Comparison of ENCODE assay signal across 9 cellular contexts in genomic region chr21:45543710-45544448, GRCh38. TPM values are rescaled to one million over a fixed set of nuclear protein-coding genes. Genes with fewer than 3 reads are reported as not detected.
A peak's percentile ranks its signal among the peaks of the same experiment; 100 is the strongest.
DNase-seq lines count a peak whose midpoint lies in the region; FAIRE-seq and TF ChIP-seq lines count a peak whose summit lies in the region.
"Had no signal": no experiment of that assay in that cellular context is flagged by ENCODE, and none has a peak within 500 bp of the region (broad histone marks: within the 10 kb centered on the region; RNA-seq: fewer than 3 reads in every experiment).

No MANE protein-coding gene starts in this region.

- no peak for FAIRE-seq in kidney (lab: Jason Lieb, UNC)
- FAIRE-seq: RCC 7860 had no signal

- peak overlapping the region; percentile 71 for H3K27ac Mint-ChIP-seq in activated T-helper 1 cell treated with anti-CD3 and anti-CD28 coated beads, Interleukin-12 subunit alpha, Interleukin-12 subunit beta, Interleukin-2, Interleukin-4 antibody, amounts not matched to agents 30 ng/mL and 10 ng/mL and 1 ng/mL, durations not matched to agents 14 hours and 24 hours and 36 hours

- no peak for TF ChIP-seq POLR2A in stomach (IDR thresholded peaks at IDR 0.05)

- no peak overlapping the region for H3K27ac ChIP-seq in kidney (ENCODE audit: low read depth in 2 of 2, low read length in 2 of 2)
- H3K27ac ChIP-seq in stomach, result peak overlapping the region; percentile 4 to 87 (median 85)

- H3K4me1 Mint-ChIP-seq in activated T-helper 1 cell treated with anti-CD3 and anti-CD28 coated beads, Interleukin-12 subunit alpha, Interleukin-12 subunit beta, Interleukin-2, Interleukin-4 antibody, amounts not matched to agents 30 ng/mL and 10 ng/mL and 1 ng/mL, durations not matched to agents 14 hours and 24 hours and 36 hours (ENCODE audit: low read depth), result peaks cover 15% of the 10 kb centered on the region

- peaks cover 0 to 7% of the 10 kb centered on the region in 2 donors for H3K4me1 ChIP-seq in kidney (ENCODE audit: control insufficient read depth in 1 of 2, insufficient read depth in 1 of 2, low read depth in 1 of 2, low read length in 2 of 2)
- H3K4me1 ChIP-seq in stomach, result peaks cover 14 to 39% (median 30%) of the 10 kb centered on the region in 4 donors

- DNase-seq in activated CD4-positive, alpha-beta T cell treated with anti-CD3 and anti-CD28 coated beads for 1 hour, result peak; percentile 7
- DNase-seq in activated CD4-positive, alpha-beta T cell treated with anti-CD3 and anti-CD28 coated beads for 4 hours, result no peak
- no peak for DNase-seq in activated T-helper 1 cell treated with anti-CD3 and anti-CD28 coated beads, Interleukin-12 subunit alpha, Interleukin-12 subunit beta, Interleukin-2, Interleukin-4 antibody, amounts not matched to agents 30 ng/mL and 10 ng/mL and 1 ng/mL, durations not matched to agents 14 hours and 24 hours and 36 hours (ENCODE audit: low spot score)
- DNase-seq in kidney, result peak; percentile 81
- DNase-seq in stomach, result peak; percentile 25
- DNase-seq in NCI-H526 (lab: John Stamatoyannopoulos, UW), result no peak
- DNase-seq in MG63, result no peak
- DNase-seq in NCI-H146 (lab: John Stamatoyannopoulos, UW), result no peak

- intact Hi-C loops in activated T-helper 1 cell treated with anti-CD3 and anti-CD28 coated beads, Interleukin-12 subunit alpha, Interleukin-12 subunit beta, Interleukin-2, Interleukin-4 antibody, amounts not matched to agents 30 ng/mL and 10 ng/mL and 1 ng/mL, durations not matched to agents 14 hours and 24 hours and 36 hours (cut with micrococcal nuclease), result no loop called here
- intact Hi-C loops in kidney (cut with DNase I), result no loop called here
- intact Hi-C loops in stomach (cut with DNase I; ENCODE audit: low total_unique reads), result no loop called here

- H3K9me3 ChIP-seq in kidney (ENCODE audit: control insufficient read depth in 1 of 2, low read length in 2 of 2) (no peaks in the 10 kb centered on the region), stomach (no peaks in the 10 kb centered on the region), MG63 (no peaks in the 10 kb centered on the region)

- H3K9ac ChIP-seq in kidney (ENCODE audit: low read length in 2 of 2), result no peak overlapping the region

- H3K27me3 ChIP-seq in stomach (no peaks in the 10 kb centered on the region), MG63 (peaks cover 7% of the 10 kb centered on the region; the same call in 1 of the 2 replicates)

- no peaks in the 10 kb centered on the region for H3K27me3 Mint-ChIP-seq in activated T-helper 1 cell treated with anti-CD3 and anti-CD28 coated beads, Interleukin-12 subunit alpha, Interleukin-12 subunit beta, Interleukin-2, Interleukin-4 antibody, amounts not matched to agents 30 ng/mL and 10 ng/mL and 1 ng/mL, durations not matched to agents 14 hours and 24 hours and 36 hours (ENCODE audit: insufficient read depth)

- H3K4me3 Mint-ChIP-seq in activated T-helper 1 cell treated with anti-CD3 and anti-CD28 coated beads, Interleukin-12 subunit alpha, Interleukin-12 subunit beta, Interleukin-2, Interleukin-4 antibody, amounts not matched to agents 30 ng/mL and 10 ng/mL and 1 ng/mL, durations not matched to agents 14 hours and 24 hours and 36 hours, result peak overlapping the region; percentile 71

- H3K4me3 ChIP-seq in kidney (ENCODE audit: low read length in 2 of 2), result no peak overlapping the region
- H3K4me3 ChIP-seq in stomach, result no peak overlapping the region
- no peak overlapping the region for H3K4me3 ChIP-seq in MG63

- peaks cover 9% of the 10 kb centered on the region for H3K36me3 Mint-ChIP-seq in activated T-helper 1 cell treated with anti-CD3 and anti-CD28 coated beads, Interleukin-12 subunit alpha, Interleukin-12 subunit beta, Interleukin-2, Interleukin-4 antibody, amounts not matched to agents 30 ng/mL and 10 ng/mL and 1 ng/mL, durations not matched to agents 14 hours and 24 hours and 36 hours (ENCODE audit: low read depth)

- TF ChIP-seq EP300 in stomach (IDR thresholded peaks at IDR 0.05), result no peak

- no peaks in the 10 kb centered on the region for H3K9me3 Mint-ChIP-seq in activated T-helper 1 cell treated with anti-CD3 and anti-CD28 coated beads, Interleukin-12 subunit alpha, Interleukin-12 subunit beta, Interleukin-2, Interleukin-4 antibody, amounts not matched to agents 30 ng/mL and 10 ng/mL and 1 ng/mL, durations not matched to agents 14 hours and 24 hours and 36 hours

- TF ChIP-seq CTCF in kidney (IDR thresholded peaks at IDR 0.05; ENCODE audit: borderline replicate concordance, extremely low read depth, insufficient read depth) (no peak), stomach (IDR thresholded peaks at IDR 0.05) (no peak)

- H3K36me3 ChIP-seq in kidney (ENCODE audit: control insufficient read depth in 1 of 2, insufficient read depth in 2 of 2, low read length in 2 of 2) (no peaks in the 10 kb centered on the region), stomach (no peaks in the 10 kb centered on the region), MG63 (peaks cover 21% of the 10 kb centered on the region)

- 59 to 76% (median 69%) methylated on average over 11 to 23 of the region's 23 CpGs for WGBS in stomach, 5 donors

RNA-seq across cellular contexts. Expression of gene SLC19A1, which starts 1.6 kb away (rescaled TPM):
- 104 and 105 TPM in 2 replicates for total RNA-seq in activated T-helper 1 cell treated with anti-CD3 and anti-CD28 coated beads, Interleukin-12 subunit alpha, Interleukin-12 subunit beta, Interleukin-2, Interleukin-4 antibody, amounts not matched to agents 30 ng/mL and 10 ng/mL and 1 ng/mL, durations not matched to agents 14 hours and 24 hours and 36 hours
- total RNA-seq in kidney (7.2 TPM), stomach (10 to 100 TPM in 1 of 5 donors, 1 to 10 TPM in 4; 3.1 to 23.3 (median 3.9) TPM)
- polyA plus RNA-seq in kidney (ENCODE audit: insufficient read depth, low read depth, low replicate concordance) (5.1 TPM), stomach (1 to 10 TPM; 2.9 to 9.9 (median 6.7) TPM)
- total RNA-seq in MG63 (2014; rRNA removed; shearing (Covaris generic); ENCODE audit: low replicate concordance), result 25.5 and 26.7 TPM in 2 replicates

Comparison
In these comparisons a context has a peak if more than half of its experiments do, and no peak if none do; other contexts are left out.
1. DNase-seq: peak in activated CD4-positive, alpha-beta T cell treated with anti-CD3 and anti-CD28 coated beads for 1 hour (single experiment), kidney (single experiment) and stomach (single experiment); none in activated CD4-positive, alpha-beta T cell treated with anti-CD3 and anti-CD28 coated beads for 4 hours (0 of 2), activated T-helper 1 cell treated with anti-CD3 and anti-CD28 coated beads, Interleukin-12 subunit alpha, Interleukin-12 subunit beta, Interleukin-2, Interleukin-4 antibody, amounts not matched to agents 30 ng/mL and 10 ng/mL and 1 ng/mL, durations not matched to agents 14 hours and 24 hours and 36 hours (single experiment), NCI-H526 (0 of 2), MG63 (single experiment) and NCI-H146 (single experiment).
2. H3K27ac ChIP-seq: peak in stomach (5 of 5); none in kidney (0 of 2).